ENCODE assay signal across 9 cellular contexts in the genomic region with DNA sequence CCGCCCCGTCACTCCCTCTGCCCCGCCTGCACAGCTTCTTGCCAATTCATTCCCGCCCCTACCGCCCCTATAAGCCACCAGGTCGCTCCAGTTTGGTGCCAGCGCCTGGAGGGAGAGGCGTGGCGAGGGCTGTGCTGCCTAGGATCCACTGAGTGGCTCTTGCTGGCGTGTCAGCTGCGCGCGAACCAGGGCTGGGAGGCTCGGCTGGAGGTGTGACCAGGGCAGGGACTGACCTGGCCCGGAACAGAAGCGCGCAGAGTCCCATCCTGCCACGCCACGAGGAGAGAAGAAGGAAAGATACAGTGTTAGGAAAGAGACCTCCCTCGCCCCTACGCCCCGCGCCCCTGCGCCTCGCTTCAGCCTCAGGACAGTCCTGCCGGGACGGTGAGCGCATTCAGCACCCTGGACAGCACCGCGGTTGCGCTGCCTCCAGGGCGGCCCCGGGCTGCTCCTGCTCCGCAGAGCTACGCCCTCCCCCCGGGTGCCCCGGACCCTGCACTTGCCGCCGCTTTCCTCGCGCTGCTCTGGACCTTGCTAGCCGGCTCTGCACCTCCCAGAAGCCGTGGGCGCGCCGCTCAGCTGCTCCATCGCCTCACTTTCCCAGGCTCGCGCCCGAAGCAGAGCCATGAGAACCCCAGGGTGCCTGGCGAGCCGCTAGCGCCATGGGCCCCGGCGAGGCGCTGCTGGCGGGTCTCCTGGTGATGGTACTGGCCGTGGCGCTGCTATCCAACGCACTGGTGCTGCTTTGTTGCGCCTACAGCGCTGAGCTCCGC. TPM values are rescaled to one million over a fixed set of nuclear protein-coding genes. Genes with fewer than 3 reads are reported as not detected.
A peak's percentile ranks its signal among the peaks of the same experiment; 100 is the strongest.
DNase-seq lines count a peak whose midpoint lies in the region; ATAC-seq and TF ChIP-seq lines count a peak whose summit lies in the region.
"Had no signal": no experiment of that assay in that cellular context is flagged by ENCODE, and none has a peak within 500 bp of the region (broad histone marks: within the 10 kb centered on the region; RNA-seq: fewer than 3 reads in every experiment).

A gene with protein sequence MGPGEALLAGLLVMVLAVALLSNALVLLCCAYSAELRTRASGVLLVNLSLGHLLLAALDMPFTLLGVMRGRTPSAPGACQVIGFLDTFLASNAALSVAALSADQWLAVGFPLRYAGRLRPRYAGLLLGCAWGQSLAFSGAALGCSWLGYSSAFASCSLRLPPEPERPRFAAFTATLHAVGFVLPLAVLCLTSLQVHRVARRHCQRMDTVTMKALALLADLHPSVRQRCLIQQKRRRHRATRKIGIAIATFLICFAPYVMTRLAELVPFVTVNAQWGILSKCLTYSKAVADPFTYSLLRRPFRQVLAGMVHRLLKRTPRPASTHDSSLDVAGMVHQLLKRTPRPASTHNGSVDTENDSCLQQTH (plus strand): TSS at position 72 of the 773 bp plus-strand sequence. CDS start 591 bp downstream, at position 663.

- H2BK20ac ChIP-seq in IMR-90 (ENCODE audit: low read depth, low read length): no peak within 1 kb of the TSS

- BruUV-seq in IMR-90 (replicated peaks; lab: Mats Ljungman, UMichigan): no TSS peak

- H3K56ac ChIP-seq in IMR-90 (ENCODE audit: extremely low read depth, insufficient read depth, low read length): no peak within 1 kb of the TSS

- H4K91ac ChIP-seq in IMR-90 (ENCODE audit: insufficient read depth, low read depth, low read length): no peak within 1 kb of the TSS

- no peak for TF ChIP-seq CTCF in IMR-90 (conservative IDR thresholded peaks at IDR 0.05; ENCODE audit: low read depth, low read length)
- no peak for TF ChIP-seq CTCF in prostate gland (IDR thresholded peaks at IDR 0.05)

- H3K9me3 ChIP-seq in IMR-90 (ENCODE audit: control insufficient read depth, insufficient read depth, low read length): no peaks in the 10 kb centered on the region; the same call in 1 of the 2 replicates
- no peaks in the 10 kb centered on the region for H3K9me3 ChIP-seq in prostate gland

- POLR2A ChIA-PET in IMR-90 (lab: Charles Lee; ENCODE audit: unreplicated experiment): no interaction called here
- POLR2A ChIA-PET in activated naive CD8-positive, alpha-beta T cell treated with anti-CD3 and anti-CD28 coated beads, Interleukin-2, amount 10 ng/mL, durations not matched to agents 7 days and 5 days (lab: Charles Lee): no interaction called here

- no peak within 1 kb of the TSS; the same call in 1 of the 2 replicates for H3K4me2 ChIP-seq in IMR-90 (ENCODE audit: low read depth, low read length)

- H3K79me1 ChIP-seq in IMR-90 (ENCODE audit: low read depth in 1 of 2, low read length in 2 of 2): no peaks in the 10 kb centered on the region

- H2AFZ ChIP-seq in IMR-90 (replicated peaks; ENCODE audit: low read length, poor library complexity): peak within 1 kb of the TSS; percentile 11

- TF ChIP-seq POLR2A in IMR-90 (IDR thresholded peaks at IDR 0.05; ENCODE audit: low read depth, low read length): no peak
- TF ChIP-seq POLR2A in prostate gland (IDR thresholded peaks at IDR 0.05): no peak

- peaks cover 2% of the 10 kb centered on the region for H3K27me3 Mint-ChIP-seq in activated naive CD8-positive, alpha-beta T cell treated with anti-CD3 and anti-CD28 coated beads, Interleukin-2, amount 10 ng/mL, durations not matched to agents 7 days and 5 days

- no peaks in the 10 kb centered on the region for H3K9me1 ChIP-seq in IMR-90 (ENCODE audit: insufficient read depth, low read length)

- no peaks in the 10 kb centered on the region for H3K36me3 ChIP-seq in IMR-90 (ENCODE audit: control insufficient read depth, insufficient read depth, low read length)
- H3K36me3 ChIP-seq in prostate gland: no peaks in the 10 kb centered on the region

- 4% methylated on average over 35 of the region's 63 CpGs; no CpG with 5 or more reads in 1 of the 2 experiments for WGBS in IMR-90 (ENCODE audit: extremely low coverage in 2 of 2, insufficient read length in 1 of 2), 2 experiments
- WGBS in prostate gland: 4% methylated on average over 61 of the region's 63 CpGs

- no peaks in the 10 kb centered on the region for H3K9me3 Mint-ChIP-seq in activated naive CD8-positive, alpha-beta T cell treated with anti-CD3 and anti-CD28 coated beads, Interleukin-2, amount 10 ng/mL, durations not matched to agents 7 days and 5 days

- dilution Hi-C loops in IMR-90 (cut with HindIII; ENCODE audit: low sequenced_read_pairs, unreplicated experiment): no loop called here

- no peak within 1 kb of the TSS for H3K4ac ChIP-seq in IMR-90 (ENCODE audit: low read depth, low read length)

- H3K4me3 Mint-ChIP-seq in activated naive CD8-positive, alpha-beta T cell treated with anti-CD3 and anti-CD28 coated beads, Interleukin-2, amount 10 ng/mL, durations not matched to agents 7 days and 5 days: no peak within 1 kb of the TSS

- no peak within 1 kb of the TSS for H2BK5ac ChIP-seq in IMR-90 (ENCODE audit: low read depth, low read length, poor library complexity, severe bottlenecking)

- H3K4me1 Mint-ChIP-seq in activated naive CD8-positive, alpha-beta T cell treated with anti-CD3 and anti-CD28 coated beads, Interleukin-2, amount 10 ng/mL, durations not matched to agents 7 days and 5 days: no peaks in the 10 kb centered on the region

- no peak within 1 kb of the TSS for H4K5ac ChIP-seq in IMR-90 (ENCODE audit: low read depth, low read length)

- in situ Hi-C loops in ACHN (cut with HindIII; ENCODE audit: low pct_ligation_motif_present, low pct_unique_long_range_greater_than_20kb, low sequenced_read_pairs): no loop called here
- in situ Hi-C loops in IMR-90 (cut with MboI; ENCODE audit: low sequenced_read_pairs): no loop called here

- no peak within 1 kb of the TSS for H2AK9ac ChIP-seq in IMR-90 (replicated peaks; ENCODE audit: low read depth, low read length, poor library complexity)

- H4K8ac ChIP-seq in IMR-90 (ENCODE audit: low read depth in 2 of 2, low read length in 2 of 2): no peak within 1 kb of the TSS

- H2BK120ac ChIP-seq in IMR-90 (ENCODE audit: low read depth, low read length): no peak within 1 kb of the TSS

- no peak for TF ChIP-seq RAD21 in IMR-90 (IDR thresholded peaks at IDR 0.05; ENCODE audit: low read length)

- no peaks in the 10 kb centered on the region for H3K36me3 Mint-ChIP-seq in activated naive CD8-positive, alpha-beta T cell treated with anti-CD3 and anti-CD28 coated beads, Interleukin-2, amount 10 ng/mL, durations not matched to agents 7 days and 5 days

- H3K27me3 ChIP-seq in IMR-90 (ENCODE audit: control insufficient read depth, insufficient read depth, low read length): peaks cover 67% of the 10 kb centered on the region
- peaks cover 20% of the 10 kb centered on the region for H3K27me3 ChIP-seq in prostate gland (replicated peaks; ENCODE audit: insufficient read depth)

- H3K23ac ChIP-seq in IMR-90 (ENCODE audit: low read depth, low read length): no peak within 1 kb of the TSS

- H3K4me1 ChIP-seq in IMR-90 (ENCODE audit: control insufficient read depth, insufficient read depth, low read length) (no peaks in the 10 kb centered on the region), prostate gland (replicated peaks) (no peaks in the 10 kb centered on the region)

- CTCF ChIA-PET in IMR-90 (lab: Yijun Ruan, JAX): interaction anchor here (0.6 kb wide), 1 partner anchor 1880 kb away, joined by 3 read pairs; no protein-coding TSS in a partner anchor

- DNase-seq in ACHN: peak; percentile 68
- DNase-seq in IMR-90: peak; percentile 49
- peak; percentile 80 for DNase-seq in activated naive CD8-positive, alpha-beta T cell treated with anti-CD3 and anti-CD28 coated beads, Interleukin-2, amount 10 ng/mL, durations not matched to agents 7 days and 5 days
- peak; percentile 96 for DNase-seq in iPS-NIHi7 (ENCODE audit: extremely low spot score)
- DNase-seq in stimulated activated CD8-positive, alpha-beta memory T cell treated with anti-CD3 and anti-CD28 coated beads, Interleukin-15, amount 100 ng/mL, for 24 hours (ENCODE audit: low read depth): peak; percentile 17
- no peak for DNase-seq in NCI-H1694 treated with DMSO at 0.1 percent for 48 hours (lab: John Stamatoyannopoulos, UW)
- DNase-seq in NCI-H1417 treated with DMSO at 0.1 percent for 48 hours (lab: John Stamatoyannopoulos, UW): no peak
- no peak for DNase-seq in prostate gland (ENCODE audit: low spot score)

- H3K9ac ChIP-seq in IMR-90 (ENCODE audit: low read depth, low read length): no peak within 1 kb of the TSS

- no peak within 1 kb of the TSS for H3K14ac ChIP-seq in IMR-90 (replicated peaks; ENCODE audit: low read depth, low read length)

- intact Hi-C loops in IMR-90 (cut with micrococcal nuclease): no loop called here
- intact Hi-C loops in prostate gland (cut with DNase I): no loop called here

- peak; percentile 98 for ATAC-seq in IMR-90 (ENCODE audit: low read depth)
- ATAC-seq in activated naive CD8-positive, alpha-beta T cell treated with anti-CD3 and anti-CD28 coated beads, Interleukin-2, amount 10 ng/mL, durations not matched to agents 7 days and 5 days (ENCODE audit: low read depth): peak; percentile 86

- H2BK15ac ChIP-seq in IMR-90 (ENCODE audit: low read depth, low read length): no peak within 1 kb of the TSS

- H3K27ac Mint-ChIP-seq in activated naive CD8-positive, alpha-beta T cell treated with anti-CD3 and anti-CD28 coated beads, Interleukin-2, amount 10 ng/mL, durations not matched to agents 7 days and 5 days: no peak within 1 kb of the TSS

- H4K20me1 ChIP-seq in IMR-90 (ENCODE audit: insufficient read depth, low read length): no peaks in the 10 kb centered on the region; the same call in 1 of the 2 replicates

- H3K18ac ChIP-seq in IMR-90 (ENCODE audit: low read depth, low read length): no peak within 1 kb of the TSS

- H2AK5ac ChIP-seq in IMR-90 (ENCODE audit: low read depth, low read length): no peak within 1 kb of the TSS

- no peak within 1 kb of the TSS for H3K27ac ChIP-seq in IMR-90 (ENCODE audit: insufficient read depth, low read length)
- H3K27ac ChIP-seq in prostate gland: no peak within 1 kb of the TSS
- H3K27ac ChIP-seq: VCaP had no signal

- H3K4me3 ChIP-seq in IMR-90 (ENCODE audit: insufficient read depth, low read depth, low read length): no peak within 1 kb of the TSS
- no peak within 1 kb of the TSS for H3K4me3 ChIP-seq in prostate gland

TF ChIP-seq in IMR-90, 13 proteins besides CTCF, POLR2A, EP300 and RAD21 (continues in another document):
- TF ChIP-seq, protein P1, sequence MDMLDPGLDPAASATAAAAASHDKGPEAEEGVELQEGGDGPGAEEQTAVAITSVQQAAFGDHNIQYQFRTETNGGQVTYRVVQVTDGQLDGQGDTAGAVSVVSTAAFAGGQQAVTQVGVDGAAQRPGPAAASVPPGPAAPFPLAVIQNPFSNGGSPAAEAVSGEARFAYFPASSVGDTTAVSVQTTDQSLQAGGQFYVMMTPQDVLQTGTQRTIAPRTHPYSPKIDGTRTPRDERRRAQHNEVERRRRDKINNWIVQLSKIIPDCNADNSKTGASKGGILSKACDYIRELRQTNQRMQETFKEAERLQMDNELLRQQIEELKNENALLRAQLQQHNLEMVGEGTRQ (IDR thresholded peaks at IDR 0.05; ENCODE audit: low read depth, low read length): no peak

RNA-seq across cellular contexts. Expression of the gene that starts here (rescaled TPM):
- total RNA-seq in IMR-90 (2012; rRNA removed): under 0.01 TPM in 2 replicates
- polyA plus RNA-seq in IMR-90 (2012; rRNA removed): 0.07 and 0.10 TPM in 2 replicates
- polyA plus RNA-seq in IMR-90 (2012; cell fraction: cytosol; rRNA removed): 0.03 and 0.05 TPM in 2 replicates
- 1.3 and 1.7 TPM in 2 replicates for polyA plus RNA-seq in IMR-90 (2012; cell fraction: nucleus; rRNA removed; ENCODE audit: low replicate concordance)
- not detected for total RNA-seq in activated naive CD8-positive, alpha-beta T cell treated with anti-CD3 and anti-CD28 coated beads, Interleukin-2, amount 10 ng/mL, durations not matched to agents 7 days and 5 days
- total RNA-seq in prostate gland: under 1 TPM in 1 of 2 donors, not detected in 1; 0.45 TPM

Comparison
In these comparisons a context has a peak if more than half of its experiments do, and no peak if none do; other contexts are left out.
1. Peak in DNase-seq and ATAC-seq in activated naive CD8-positive, alpha-beta T cell treated with anti-CD3 and anti-CD28 coated beads, Interleukin-2, amount 10 ng/mL, durations not matched to agents 7 days and 5 days; RNA of the gene not detected or under 1 TPM.
2. DNase-seq: peak in ACHN (single experiment), IMR-90 (single experiment), iPS-NIHi7 (single experiment) and stimulated activated CD8-positive, alpha-beta memory T cell treated with anti-CD3 and anti-CD28 coated beads, Interleukin-15, amount 100 ng/mL, for 24 hours (single experiment); none in NCI-H1694 treated with DMSO at 0.1 percent for 48 hours (single experiment), NCI-H1417 treated with DMSO at 0.1 percent for 48 hours (single experiment) and prostate gland (single experiment).